In the genomic region with DNA sequence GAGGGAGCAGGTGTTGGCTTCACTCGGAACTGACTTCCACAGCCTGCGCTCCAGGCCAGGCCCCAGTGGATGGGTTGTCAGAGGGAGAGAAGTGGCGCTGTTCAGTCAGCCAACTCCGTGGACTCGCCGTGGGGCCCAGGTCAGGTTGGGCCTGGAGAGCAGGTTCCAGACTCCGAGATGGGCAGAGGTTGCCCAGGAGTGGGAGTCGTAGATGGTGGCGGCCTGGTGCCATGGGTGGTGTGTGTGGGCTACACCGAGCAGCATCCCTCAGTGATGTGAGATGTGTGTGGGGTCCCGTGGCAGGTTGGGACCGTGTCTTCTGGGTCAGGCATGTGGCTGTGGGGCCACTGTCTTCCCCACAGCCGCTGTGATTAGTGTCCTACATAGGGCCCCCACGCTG, we compare ENCODE assay signal across 20 cellular contexts. TPM values are rescaled to one million over a fixed set of nuclear protein-coding genes. Genes with fewer than 3 reads are reported as not detected.
"Had no signal": no experiment of that assay in that cellular context is flagged by ENCODE, and none has a peak within 500 bp of the region (broad histone marks: within the 10 kb centered on the region; RNA-seq: fewer than 3 reads in every experiment).

No MANE protein-coding gene starts in this region.

- ATAC-seq: HepG2 had no signal

- H3K4me2 ChIP-seq: SK-N-SH had no signal

- DNase-seq: KBM-7, MV-4-11, NCI-H1092, NCI-H1105 treated with DMSO at 0.1 percent for 48 hours, NCI-H1417 treated with DMSO at 0.1 percent for 48 hours, NCI-H146, NCI-H1694 treated with DMSO at 0.1 percent for 48 hours, NCI-H1930, NCI-H2081, NCI-H2107, NCI-H2227 treated with DMSO at 0.1 percent for 48 hours, NCI-H524 treated with DMSO at 0.1 percent for 48 hours, NCI-H69, NCI-H774, RPMI8226, SHP77, SW 1271 had no signal

- H3K9me3 ChIP-seq: SK-N-SH had no signal

RNA-seq across cellular contexts. Expression of gene ZNF853, which starts 32.1 kb away (rescaled TPM):
- total RNA-seq: MCF 10A had no signal
